In genomic region chr11:86812322-86812670, GRCh38 we compare ENCODE assay signal across 29 cellular contexts. TPM values are rescaled to one million over a fixed set of nuclear protein-coding genes. Genes with fewer than 3 reads are reported as not detected.
DNase-seq lines count a peak whose midpoint lies in the region; ATAC-seq, FAIRE-seq and TF ChIP-seq lines count a peak whose summit lies in the region.
"Had no signal": no experiment of that assay in that cellular context is flagged by ENCODE, and none has a peak within 500 bp of the region (broad histone marks: within the 10 kb centered on the region; RNA-seq: fewer than 3 reads in every experiment).

No MANE protein-coding gene starts in this region.

- in situ Hi-C loops in Panc1 (cut with HindIII; ENCODE audit: low pct_unique_long_range_greater_than_20kb, low sequenced_read_pairs): no loop called here

- intact Hi-C loops in Panc1 (cut with micrococcal nuclease; ENCODE audit: unreplicated experiment) (no loop called here), mucosa of descending colon (cut with DNase I, micrococcal nuclease) (loop anchor here in 1 of 2 donors (10.0 kb wide), 1 partner anchor 187 kb away; no protein-coding TSS in a partner anchor), stomach (cut with DNase I; ENCODE audit: low total_unique reads) (no loop called here), ovary (cut with DNase I) (loop anchor here in 1 of 4 donors (10.0 kb wide), 1 partner anchor 877 kb away; no protein-coding TSS in a partner anchor)

- CTCF ChIA-PET in Panc1 (lab: Charles Lee): interaction anchor here (0.6 to 0.7 kb wide), 2 partner anchors 204 to 239 kb away, joined by 3 to 8 read pairs; no protein-coding TSS in a partner anchor

- H3K27me3 ChIP-seq in ACC112 (ENCODE audit: insufficient read depth, low read length) (no peaks in the 10 kb centered on the region), Panc1 (ENCODE audit: control insufficient read depth, insufficient read depth, low read length) (no peaks in the 10 kb centered on the region), stomach (no peaks in the 10 kb centered on the region), ovary (no peaks in the 10 kb centered on the region)
- H3K27me3 ChIP-seq: right atrium auricular region, SJCRH30, spleen, tibial nerve had no signal

- H3K36me3 ChIP-seq in ACC112 (ENCODE audit: insufficient read depth, low read length) (peaks cover 34% of the 10 kb centered on the region), Panc1 (ENCODE audit: control insufficient read depth, insufficient read depth, low read length) (peaks cover 17% of the 10 kb centered on the region; the same call in 1 of the 2 replicates), mucosa of descending colon (ENCODE audit: low read depth) (no peaks in the 10 kb centered on the region), stomach (peaks cover 0 to 17% (median 7%) of the 10 kb centered on the region in 4 donors), ovary (no peaks in the 10 kb centered on the region)
- H3K36me3 ChIP-seq: BE2C, lower lobe of right lung, SJCRH30, spleen, tibial nerve, WERI-Rb-1 had no signal

- no peak overlapping the region for H2AFZ ChIP-seq in ACC112 (ENCODE audit: low read length, unreplicated experiment)

- no peak for FAIRE-seq in urothelium cell line (lab: Jason Lieb, UNC)
- FAIRE-seq: GM12891 had no signal

- H3K4me3 ChIP-seq in ACC112 (ENCODE audit: low read depth, low read length) (no peak overlapping the region), Panc1 (ENCODE audit: low read depth in 2 of 2, low read length in 2 of 2) (no peak overlapping the region), mucosa of descending colon (no peak overlapping the region), stomach (no peak overlapping the region), ovary (no peak overlapping the region)
- H3K4me3 ChIP-seq: lower lobe of right lung, right atrium auricular region, SJCRH30, spleen, tibial nerve had no signal

- TF ChIP-seq CTCF in Panc1 (IDR thresholded peaks at IDR 0.05) (no peak), mucosa of descending colon (IDR thresholded peaks at IDR 0.05) (no peak), stomach (IDR thresholded peaks at IDR 0.05) (no peak), ovary (IDR thresholded peaks at IDR 0.05) (no peak)

- 57 to 63% (median 63%) methylated on average over 7 of the region's 7 CpGs for WGBS in stomach, 5 donors
- WGBS in ovary, 3 donors: 85 to 92% (median 86%) methylated on average over 7 of the region's 7 CpGs

- no peak for ATAC-seq in Panc1
- peak; percentile 36 for ATAC-seq in mucosa of descending colon
- no peak for ATAC-seq in HG02981 (IDR thresholded peaks at IDR 0.05; ENCODE audit: unreplicated experiment)
- ATAC-seq: lower lobe of right lung, natural killer cell had no signal

- H3K27ac ChIP-seq in ACC112 (ENCODE audit: low read depth, low read length) (peak overlapping the region; percentile 31; the same call in 1 of the 2 replicates), Panc1 (ENCODE audit: low read length) (peak overlapping the region; percentile 66), stomach (peak overlapping the region in 3 of 5 donors; percentile 36 to 64 (median 39)), ovary (no peak overlapping the region)
- H3K27ac ChIP-seq: lower lobe of right lung, right atrium auricular region, SJCRH30, spleen, WERI-Rb-1 had no signal

- peaks cover 79% of the 10 kb centered on the region for H3K4me1 ChIP-seq in ACC112 (ENCODE audit: control insufficient read depth, insufficient read depth, low read length, unreplicated experiment)
- peaks cover 88% of the 10 kb centered on the region for H3K4me1 ChIP-seq in Panc1 (ENCODE audit: control insufficient read depth, insufficient read depth, low read length)
- H3K4me1 ChIP-seq in mucosa of descending colon (ENCODE audit: low read depth): no peaks in the 10 kb centered on the region
- H3K4me1 ChIP-seq in stomach: peaks cover 0 to 53% (median 22%) of the 10 kb centered on the region in 4 donors
- H3K4me1 ChIP-seq in ovary (ENCODE audit: insufficient read depth): no peaks in the 10 kb centered on the region
- H3K4me1 ChIP-seq: BE2C had no signal

- TF ChIP-seq EP300 in stomach (IDR thresholded peaks at IDR 0.05): no peak
- TF ChIP-seq EP300 in ovary (IDR thresholded peaks at IDR 0.05): no peak

- peaks cover 82% of the 10 kb centered on the region for H3K79me2 ChIP-seq in ACC112 (ENCODE audit: control insufficient read depth, insufficient read depth, low read length, unreplicated experiment)

- TF ChIP-seq POLR2A in stomach (IDR thresholded peaks at IDR 0.05) (no peak), ovary (IDR thresholded peaks at IDR 0.05) (no peak)

- POLR2A ChIA-PET in Panc1 (lab: Charles Lee): interaction anchor here (0.5 to 0.9 kb wide), 2 partner anchors 78 to 362 kb away, joined by 4 to 5 read pairs; no protein-coding TSS in a partner anchor

- H3K9me3 ChIP-seq in Panc1 (ENCODE audit: control insufficient read depth, insufficient read depth, low read depth, low read length) (no peaks in the 10 kb centered on the region), mucosa of descending colon (no peaks in the 10 kb centered on the region), stomach (no peaks in the 10 kb centered on the region), ovary (no peaks in the 10 kb centered on the region)
- H3K9me3 ChIP-seq: BE2C, lower lobe of right lung, right atrium auricular region, SJCRH30, spleen, tibial nerve had no signal

- DNase-seq in Panc1 (ENCODE audit: low read depth, low spot score): no peak
- no peak for DNase-seq in mucosa of descending colon
- peak; percentile 33 for DNase-seq in stomach
- no peak for DNase-seq in ovary
- DNase-seq in GF-D8 (lab: John Stamatoyannopoulos, UW): no peak
- DNase-seq in urothelium cell line (ENCODE audit: low spot score): no peak
- DNase-seq: activated CD4-positive, alpha-beta T cell treated with anti-CD3 and anti-CD28 coated beads for 48 hours; activated T-cell treated with anti-CD3 and anti-CD28 coated beads for 4 hours; amniotic stem cell; BE2C; DMS153; hippocampal formation; lower lobe of right lung; natural killer cell; NCI-H1694; NCI-H446; NCI-H748 treated with DMSO at 0.1 percent for 48 hours; occipital lobe; SJCRH30; spleen; stimulated activated CD4-positive, alpha-beta T cell treated with anti-CD3 and anti-CD28 coated beads, Interleukin-2, amount 100 ng/mL, for 24 hours; stimulated activated CD8-positive, alpha-beta memory T cell treated with anti-CD3 and anti-CD28 coated beads, Interleukin-4, amount 100 ng/mL, for 48 hours; stimulated activated naive CD8-positive, alpha-beta T cell treated with anti-CD3 and anti-CD28 coated beads, Interleukin-15, amount 100 ng/mL, for 72 hours; WERI-Rb-1 had no signal

- BruUV-seq in Panc1 (replicated peaks; lab: Mats Ljungman, UMichigan): no TSS peak

RNA-seq across cellular contexts. Expression of gene PRSS23, which starts 12.0 kb away (rescaled TPM):
- 355 TPM for total RNA-seq in Panc1 (2021; ENCODE audit: unreplicated experiment)
- polyA plus RNA-seq in Panc1 (2012; ENCODE audit: insufficient read length): 307 TPM
- total RNA-seq in mucosa of descending colon: 100 to 1,000 TPM in 2 of 3 donors, 10 to 100 TPM in 1; 75.0 to 128 (median 122) TPM
- 10 to 100 TPM in 4 of 5 donors, 1 to 10 TPM in 1; 4.1 to 98.8 (median 72.9) TPM for total RNA-seq in stomach
- polyA plus RNA-seq in stomach: 10 to 100 TPM; 11.0 to 12.2 (median 11.7) TPM
- total RNA-seq in ovary: 10 to 100 TPM; 13.5 to 62.1 (median 29.5) TPM
- 100 to 1,000 TPM in 1 of 2 donors, 10 to 100 TPM in 1; 54.4 to 129 TPM for polyA plus RNA-seq in ovary

Comparison
In these comparisons a context has a peak if more than half of its experiments do, and no peak if none do; other contexts are left out.
1. H3K27ac ChIP-seq: peak in ACC112 (single experiment), Panc1 (single experiment) and stomach (3 of 5); none in ovary (0 of 2).